ENCODE assay signal across 14 cellular contexts in genomic region chr10:43082087-43082486, GRCh38. TPM values are rescaled to one million over a fixed set of nuclear protein-coding genes. Genes with fewer than 3 reads are reported as not detected.
A peak's percentile ranks its signal among the peaks of the same experiment; 100 is the strongest.
DNase-seq lines count a peak whose midpoint lies in the region; ATAC-seq, FAIRE-seq and TF ChIP-seq lines count a peak whose summit lies in the region.
"Had no signal": no experiment of that assay in that cellular context is flagged by ENCODE, and none has a peak within 500 bp of the region (broad histone marks: within the 10 kb centered on the region; RNA-seq: fewer than 3 reads in every experiment).

No MANE protein-coding gene starts in this region.

- H3K27ac ChIP-seq in small intestine (ENCODE audit: low read depth in 1 of 2, low read length in 1 of 2), result no peak overlapping the region
- no peak overlapping the region for H3K27ac ChIP-seq in CD4-positive, alpha-beta memory T cell (ENCODE audit: low read depth, low read length)

- H3K27me3 ChIP-seq in NT2/D1 (ENCODE audit: insufficient read depth, insufficient read length) (peaks cover 20% of the 10 kb centered on the region), small intestine (ENCODE audit: control insufficient read depth in 2 of 2, insufficient read depth in 2 of 2, low read length in 2 of 2) (peaks cover 0 to 6% of the 10 kb centered on the region in 2 donors)
- H3K27me3 ChIP-seq in CD4-positive, alpha-beta memory T cell (ENCODE audit: insufficient read depth, low read length), result no peaks in the 10 kb centered on the region

- POLR2A ChIA-PET in CD4-positive, alpha-beta memory T cell (lab: Charles Lee; ENCODE audit: partially characterized antibody), result no interaction called here

- peaks cover 44% of the 10 kb centered on the region for H3K27me3 Mint-ChIP-seq in progenitor cell of endocrine pancreas
- H3K27me3 Mint-ChIP-seq in CD4-positive, alpha-beta memory T cell, result peaks cover 12 to 22% of the 10 kb centered on the region in 2 donors

- peak overlapping the region; percentile 8 for H3K9ac ChIP-seq in NT2/D1 (ENCODE audit: insufficient read length, low read depth)

- intact Hi-C loops in CD4-positive, alpha-beta memory T cell (cut with micrococcal nuclease), result no loop called here

- H3K36me3 Mint-ChIP-seq in progenitor cell of endocrine pancreas (ENCODE audit: insufficient read depth), result no peaks in the 10 kb centered on the region
- H3K36me3 Mint-ChIP-seq in CD4-positive, alpha-beta memory T cell, result no peaks in the 10 kb centered on the region

- H3K9me3 Mint-ChIP-seq in progenitor cell of endocrine pancreas (ENCODE audit: low read depth), result no peaks in the 10 kb centered on the region
- H3K9me3 Mint-ChIP-seq in CD4-positive, alpha-beta memory T cell, result no peaks in the 10 kb centered on the region

- 24 to 70% (median 49%) methylated on average over 4 of the region's 4 CpGs for WGBS in small intestine, 3 donors

- peaks cover 5% of the 10 kb centered on the region for H3K4me1 Mint-ChIP-seq in progenitor cell of endocrine pancreas (ENCODE audit: low read depth)
- H3K4me1 Mint-ChIP-seq in CD4-positive, alpha-beta memory T cell, result peaks cover 0 to 17% (median 6%) of the 10 kb centered on the region in 4 donors

- no peaks in the 10 kb centered on the region for H3K36me3 ChIP-seq in NT2/D1 (ENCODE audit: insufficient read depth, insufficient read length, low read length)
- no peaks in the 10 kb centered on the region for H3K36me3 ChIP-seq in small intestine (ENCODE audit: control insufficient read depth in 2 of 2, insufficient read depth in 2 of 2, low read length in 2 of 2)
- no peaks in the 10 kb centered on the region for H3K36me3 ChIP-seq in CD4-positive, alpha-beta memory T cell (ENCODE audit: insufficient read depth, low read length)

- peak overlapping the region; percentile 13 for H3K27ac Mint-ChIP-seq in progenitor cell of endocrine pancreas
- no peak overlapping the region for H3K27ac Mint-ChIP-seq in CD4-positive, alpha-beta memory T cell
- H3K27ac Mint-ChIP-seq: CD14-positive monocyte had no signal

- CTCF ChIA-PET in CD4-positive, alpha-beta memory T cell (lab: Charles Lee; ENCODE audit: partially characterized antibody), result no interaction called here

- peaks cover 6% of the 10 kb centered on the region for H3K4me1 ChIP-seq in NT2/D1 (ENCODE audit: insufficient read depth, insufficient read length)
- H3K4me1 ChIP-seq in small intestine (ENCODE audit: control insufficient read depth in 2 of 2, insufficient read depth in 1 of 2, low read depth in 1 of 2, low read length in 1 of 2), result no peaks in the 10 kb centered on the region
- no peaks in the 10 kb centered on the region for H3K4me1 ChIP-seq in CD4-positive, alpha-beta memory T cell (ENCODE audit: insufficient read depth, low read length)

- no peak overlapping the region for H3K4me3 ChIP-seq in NT2/D1 (ENCODE audit: insufficient read length, low read depth)
- no peak overlapping the region for H3K4me3 ChIP-seq in small intestine (ENCODE audit: low read depth in 1 of 2, low read length in 2 of 2)
- no peak overlapping the region for H3K4me3 ChIP-seq in CD4-positive, alpha-beta memory T cell (ENCODE audit: low read length in 2 of 2)

- no peak for ATAC-seq in HG02852 (IDR thresholded peaks at IDR 0.05; ENCODE audit: unreplicated experiment)
- ATAC-seq: Panc1 had no signal

- H3K4me3 Mint-ChIP-seq in progenitor cell of endocrine pancreas (ENCODE audit: low read depth), result no peak overlapping the region
- H3K4me3 Mint-ChIP-seq in CD4-positive, alpha-beta memory T cell, result no peak overlapping the region

- no peak for FAIRE-seq in small intestine (lab: Jason Lieb, UNC)
- FAIRE-seq: H1 had no signal

- TF ChIP-seq CTCF in progenitor cell of endocrine pancreas (IDR thresholded peaks at IDR 0.05; ENCODE audit: unreplicated experiment), result no peak

- H3K9me3 ChIP-seq in NT2/D1 (ENCODE audit: insufficient read depth, low read length) (no peaks in the 10 kb centered on the region), small intestine (ENCODE audit: control insufficient read depth, low read depth) (no peaks in the 10 kb centered on the region)
- no peaks in the 10 kb centered on the region for H3K9me3 ChIP-seq in CD4-positive, alpha-beta memory T cell (ENCODE audit: control insufficient read depth in 1 of 2, low read length in 2 of 2)

- DNase-seq in NCI-H345 (lab: John Stamatoyannopoulos, UW), result peak; percentile 20
- DNase-seq in NCI-H345 treated with DMSO at 0.1 percent for 48 hours (lab: John Stamatoyannopoulos, UW; ENCODE audit: unreplicated experiment), result no peak
- DNase-seq in NCI-H2029 (lab: John Stamatoyannopoulos, UW), result peak; percentile 74
- DNase-seq in NT2/D1 (ENCODE audit: low read depth, low spot score), result no peak
- no peak for DNase-seq in progenitor cell of endocrine pancreas (ENCODE audit: low spot score, unreplicated experiment)
- no peak for DNase-seq in small intestine
- DNase-seq in CD4-positive, alpha-beta memory T cell, result no peak
- DNase-seq: MM.1S, NCI-H1694, NCI-H524 had no signal

RNA-seq across cellular contexts. Expression of gene RET, which starts 5.2 kb away (rescaled TPM):
- total RNA-seq in progenitor cell of endocrine pancreas, result 0.75 and 1.5 TPM in 2 replicates
- 1 to 10 TPM in 1 of 3 donors, not detected in 2; 5.3 TPM for polyA plus RNA-seq in small intestine
- total RNA-seq in CD4-positive, alpha-beta memory T cell, result not detected
- not detected for polyA plus RNA-seq in CD4-positive, alpha-beta memory T cell

RNA-seq across cellular contexts. Expression of gene CSGALNACT2, which starts 56.2 kb away (rescaled TPM):
- total RNA-seq in progenitor cell of endocrine pancreas, result 8.9 and 9.3 TPM in 2 replicates
- 1 to 10 TPM; 2.5 to 6.9 (median 2.7) TPM for polyA plus RNA-seq in small intestine
- 10 to 100 TPM; 45.3 to 48.2 TPM for total RNA-seq in CD4-positive, alpha-beta memory T cell
- polyA plus RNA-seq in CD4-positive, alpha-beta memory T cell, result 10 to 100 TPM; 21.1 to 23.5 TPM

Comparison
In these comparisons a context has a peak if more than half of its experiments do, and no peak if none do; other contexts are left out.
1. DNase-seq: peak in NCI-H345 (single experiment) and NCI-H2029 (single experiment); none in NCI-H345 treated with DMSO at 0.1 percent for 48 hours (single experiment), NT2/D1 (single experiment), progenitor cell of endocrine pancreas (single experiment), small intestine (single experiment) and CD4-positive, alpha-beta memory T cell (0 of 5).